ENCODE assay signal across 8 cellular contexts in genomic region chr10:119597405-119598186, GRCh38. TPM values are rescaled to one million over a fixed set of nuclear protein-coding genes. Genes with fewer than 3 reads are reported as not detected.
DNase-seq lines count a peak whose midpoint lies in the region; ATAC-seq, FAIRE-seq and TF ChIP-seq lines count a peak whose summit lies in the region.

No MANE protein-coding gene starts in this region.

- intact Hi-C loops in right cardiac atrium (cut with DNase I), result no loop called here

- H3K9me3 ChIP-seq in right cardiac atrium (ENCODE audit: control insufficient read depth, low read length), result no peaks in the 10 kb centered on the region
- no peaks in the 10 kb centered on the region for H3K9me3 ChIP-seq in stomach smooth muscle (ENCODE audit: control insufficient read depth in 2 of 2, low read length in 2 of 2)

- peak overlapping the region; percentile 43 to 91 for H3K9ac ChIP-seq in stomach smooth muscle (ENCODE audit: low read length in 2 of 2)

- peaks cover 39 to 43% (median 40%) of the 10 kb centered on the region in 3 donors for H3K4me1 Mint-ChIP-seq in T-cell

- no peak for FAIRE-seq in GM19239 (lab: Jason Lieb, UNC)

- CTCF ChIA-PET in AG04449 (lab: Yijun Ruan, JAX), result interaction anchor here (0.9 to 1.3 kb wide), 3 partner anchors 8 to 108 kb away, joined by 3 to 8 read pairs (median 3); no protein-coding TSS in a partner anchor
- CTCF ChIA-PET in T-cell (lab: Charles Lee), result interaction anchor here in 1 of 2 donors (1.5 kb wide), 1 partner anchor 52 kb away, joined by 3 read pairs; no protein-coding TSS in a partner anchor

- peak overlapping the region; percentile 98 for H3K27ac Mint-ChIP-seq in T-cell

- peak overlapping the region; percentile 60 for H3K4me3 ChIP-seq in AG04449 (ENCODE audit: low read depth, low read length)
- H3K4me3 ChIP-seq in right cardiac atrium (ENCODE audit: low read length), result peak overlapping the region; percentile 45
- H3K4me3 ChIP-seq in stomach smooth muscle (ENCODE audit: low read length in 2 of 2), result peak overlapping the region; percentile 89 to 92

- H3K36me3 ChIP-seq in stomach smooth muscle (ENCODE audit: control insufficient read depth in 2 of 2, insufficient read depth in 2 of 2, low read length in 2 of 2), result peaks cover 0 to 3% of the 10 kb centered on the region in 2 donors

- ATAC-seq in GM19043 (IDR thresholded peaks at IDR 0.05; ENCODE audit: low read depth, unreplicated experiment) (peak; percentile 24), T-cell (replicated peaks in 1 of 4) (no peak), right cardiac atrium (no peak)

- WGBS in right cardiac atrium, result 47% methylated on average over 21 of the region's 21 CpGs

- POLR2A ChIA-PET in AG04449 (lab: Yijun Ruan, JAX) (interaction anchor here (0.6 to 1.0 kb wide), 3 partner anchors 8 to 55 kb away, joined by 4 to 5 read pairs (median 5); partner anchors contain the start of gene RGS10), T-cell (lab: Charles Lee) (no interaction called here)

- H3K4me1 ChIP-seq in right cardiac atrium (ENCODE audit: control insufficient read depth, insufficient read depth, low read length), result no peaks in the 10 kb centered on the region
- peaks cover 18% of the 10 kb centered on the region for H3K4me1 ChIP-seq in stomach smooth muscle (ENCODE audit: control insufficient read depth, insufficient read depth, low read length)

- DNase-seq in AG04449 (ENCODE audit: low read depth, low spot score) (no peak), T-cell (no peak), right cardiac atrium (no peak), GM19239 (ENCODE audit: insufficient read length, low spot score) (no peak), DMS153 treated with DMSO at 0.1 percent for 48 hours (lab: John Stamatoyannopoulos, UW; ENCODE audit: unreplicated experiment) (no peak)
- no peak for DNase-seq in activated CD4-positive, CD25-positive, alpha-beta regulatory T cell treated with anti-CD3 and anti-CD28 coated beads, Interleukin-2, amount 50 U/mL, for 72 hours

- peak overlapping the region; percentile 22 for H3K27ac ChIP-seq in right cardiac atrium (ENCODE audit: low read length)
- peak overlapping the region; percentile 94 for H3K27ac ChIP-seq in stomach smooth muscle (ENCODE audit: low read length)

- H3K36me3 Mint-ChIP-seq in T-cell, result peaks cover 11% of the 10 kb centered on the region

- no peaks in the 10 kb centered on the region for H3K9me3 Mint-ChIP-seq in T-cell

- H3K4me3 Mint-ChIP-seq in T-cell, result peak overlapping the region; percentile 88 to 99 (median 99)

- no peaks in the 10 kb centered on the region for H3K27me3 Mint-ChIP-seq in T-cell

- TF ChIP-seq CTCF in AG04449 (IDR thresholded peaks at IDR 0.05; ENCODE audit: insufficient read depth, low read length, missing control alignments), result no peak

- H3K27me3 ChIP-seq in right cardiac atrium (ENCODE audit: control insufficient read depth, insufficient read depth) (no peaks in the 10 kb centered on the region), stomach smooth muscle (ENCODE audit: control insufficient read depth in 1 of 2, insufficient read depth in 2 of 2, low read length in 2 of 2) (no peaks in the 10 kb centered on the region)

RNA-seq across cellular contexts. Expression of gene TIAL1, which starts 0.8 kb away (rescaled TPM):
- total RNA-seq in T-cell, result 100 to 1,000 TPM; 147 to 197 (median 156) TPM
- total RNA-seq in right cardiac atrium, result 10 to 100 TPM; 81.3 to 92.6 (median 84.9) TPM
- polyA plus RNA-seq in right cardiac atrium, result 37.7 TPM

RNA-seq across cellular contexts. Expression of gene BAG3, which starts 53.6 kb away (rescaled TPM):
- total RNA-seq in T-cell, result 10 to 100 TPM; 20.2 to 36.4 (median 23.7) TPM
- total RNA-seq in right cardiac atrium, result 100 to 1,000 TPM; 111 to 166 (median 139) TPM
- polyA plus RNA-seq in right cardiac atrium, result 134 TPM

RNA-seq across cellular contexts. Expression of gene RGS10, which starts 55.1 kb away (rescaled TPM):
- total RNA-seq in T-cell (100 to 1,000 TPM in 4 of 5 donors, 10 to 100 TPM in 1; 77.1 to 163 (median 155) TPM), right cardiac atrium (1 to 10 TPM; 4.2 to 7.8 (median 6.8) TPM)
- 6.0 TPM for polyA plus RNA-seq in right cardiac atrium

Comparison
In these comparisons a context has a peak if more than half of its experiments do, and no peak if none do; other contexts are left out.
1. RNA of gene RGS10, which starts 55.1 kb away (total RNA-seq): 77.1 to 163 TPM in T-cell; 4.2 to 7.8 TPM in right cardiac atrium; every median in the first group is over 4 times any median in the second.
2. Peak in every context shown above with its lines, with median percentiles within 50 percentile points of each other: H3K4me3 ChIP-seq.